28 cellular contexts compared by ENCODE assay signal in genomic region chr2:80281083-80281482, GRCh38. TPM values are rescaled to one million over a fixed set of nuclear protein-coding genes. Genes with fewer than 3 reads are reported as not detected.
"Had no signal": no experiment of that assay in that cellular context is flagged by ENCODE, and none has a peak within 500 bp of the region (broad histone marks: within the 10 kb centered on the region; RNA-seq: fewer than 3 reads in every experiment).

No MANE protein-coding gene starts in this region.

- H3K36me3 Mint-ChIP-seq: T-cell had no signal

- ATAC-seq: HepG2, T-cell had no signal

- H3K27ac Mint-ChIP-seq: T-cell had no signal

- H3K4me1 Mint-ChIP-seq: T-cell had no signal

- H3K27me3 Mint-ChIP-seq: T-cell had no signal

- DNase-seq: IMR-90, Karpas-422, KG1, MG63, NCI-H1092, NCI-H1105 treated with DMSO at 0.1 percent for 48 hours, NCI-H1417 treated with DMSO at 0.1 percent for 48 hours, NCI-H146, NCI-H1694 treated with DMSO at 0.1 percent for 48 hours, NCI-H1930, NCI-H2081, NCI-H2107, NCI-H2171 treated with DMSO at 0.1 percent for 48 hours, NCI-H226, NCI-H446, NCI-H510A, NCI-H524 treated with DMSO at 0.1 percent for 48 hours, NCI-H69, NCI-H774, Right ventricle myocardium superior, RPMI8226, SIG-M5, SK-N-SH, SW 1271, T-cell had no signal

- H3K4me3 Mint-ChIP-seq: T-cell had no signal

RNA-seq across cellular contexts. Expression of gene LRRTM1, which starts 23.5 kb away (rescaled TPM):
- total RNA-seq: HepG2, HT1080, IMR-90, SK-MEL-5, T-cell had no signal
